2 cellular contexts compared by ENCODE assay signal in genomic region chr15:64810499-64811326, GRCh38.
TF ChIP-seq lines count a peak whose summit lies in the region.

No MANE protein-coding gene starts in this region.

TF ChIP-seq in IMR-90, 13 proteins besides CTCF, POLR2A, EP300 and RAD21:
- TF ChIP-seq CEBPB (IDR thresholded peaks at IDR 0.05; ENCODE audit: low read depth, low read length) = no peak
- TF ChIP-seq ELK1 (IDR thresholded peaks at IDR 0.05; ENCODE audit: borderline replicate concordance, low read depth, low read length) = no peak
- no peak for TF ChIP-seq SMC3 (IDR thresholded peaks at IDR 0.05; ENCODE audit: low read depth, low read length)
- no peak for TF ChIP-seq RCOR1 (IDR thresholded peaks at IDR 0.05; ENCODE audit: insufficient replicate concordance, low read length)
- no peak for TF ChIP-seq NFE2L2 (IDR thresholded peaks at IDR 0.05; ENCODE audit: low read depth, low read length)
- no peak for TF ChIP-seq MXI1 (IDR thresholded peaks at IDR 0.05; ENCODE audit: borderline replicate concordance, low read depth, low read length)
- TF ChIP-seq RFX5 (IDR thresholded peaks at IDR 0.05; ENCODE audit: low read depth, low read length) = no peak

TF ChIP-seq in HepG2, 621 proteins besides CTCF, POLR2A, EP300 and RAD21:
- TF ChIP-seq ZNF333 (CRISPR knock-in tag; IDR thresholded peaks at IDR 0.05; ENCODE audit: borderline replicate concordance) (no peak), ZKSCAN1 (IDR thresholded peaks at IDR 0.05; ENCODE audit: low read length) (no peak), PRDM10 (CRISPR knock-in tag; IDR thresholded peaks at IDR 0.05; ENCODE audit: low read depth) (no peak)
